ENCODE assay signal across 20 cellular contexts in genomic region chr4:73098713-73099112, GRCh38. TPM values are rescaled to one million over a fixed set of nuclear protein-coding genes. Genes with fewer than 3 reads are reported as not detected.
DNase-seq lines count a peak whose midpoint lies in the region; ATAC-seq, FAIRE-seq and TF ChIP-seq lines count a peak whose summit lies in the region.
"Had no signal": no experiment of that assay in that cellular context is flagged by ENCODE, and none has a peak within 500 bp of the region (broad histone marks: within the 10 kb centered on the region; RNA-seq: fewer than 3 reads in every experiment).

No MANE protein-coding gene starts in this region.

- peaks cover 4% of the 10 kb centered on the region for H3K36me3 Mint-ChIP-seq in activated naive CD8-positive, alpha-beta T cell
- peaks cover 34% of the 10 kb centered on the region for H3K36me3 Mint-ChIP-seq in activated naive CD8-positive, alpha-beta T cell treated with anti-CD3 and anti-CD28 coated beads, Interleukin-2, amount 50 U/mL, for 24 hours (ENCODE audit: low read depth)
- H3K36me3 Mint-ChIP-seq in activated T-helper 17 cell treated with anti-CD3 and anti-CD28 coated beads, Interleukin-2, amount 50 U/mL, for 72 hours (ENCODE audit: low read depth), result no peaks in the 10 kb centered on the region

- H3K27me3 Mint-ChIP-seq in activated naive CD8-positive, alpha-beta T cell, result no peaks in the 10 kb centered on the region
- H3K27me3 Mint-ChIP-seq in activated naive CD8-positive, alpha-beta T cell treated with anti-CD3 and anti-CD28 coated beads, Interleukin-2, amount 50 U/mL, for 24 hours, result no peaks in the 10 kb centered on the region
- no peaks in the 10 kb centered on the region for H3K27me3 Mint-ChIP-seq in activated T-helper 17 cell treated with anti-CD3 and anti-CD28 coated beads, Interleukin-2, amount 50 U/mL, for 72 hours
- H3K27me3 Mint-ChIP-seq: CD4-positive, alpha-beta memory T cell had no signal

- H3K4me1 ChIP-seq in HepG2 (ENCODE audit: insufficient read depth, low read length) (peaks cover 18% of the 10 kb centered on the region), upper lobe of right lung (no peaks in the 10 kb centered on the region)

- in situ Hi-C loops in HepG2 (cut with HindIII; ENCODE audit: extremely low pct_ligation_motif_present, low pct_unique_long_range_greater_than_20kb), result no loop called here

- H3K27ac Mint-ChIP-seq in activated naive CD8-positive, alpha-beta T cell, result peak overlapping the region; percentile 67
- H3K27ac Mint-ChIP-seq in activated naive CD8-positive, alpha-beta T cell treated with anti-CD3 and anti-CD28 coated beads, Interleukin-2, amount 50 U/mL, for 24 hours, result no peak overlapping the region
- H3K27ac Mint-ChIP-seq in activated T-helper 17 cell treated with anti-CD3 and anti-CD28 coated beads, Interleukin-2, amount 50 U/mL, for 72 hours, result peak overlapping the region; percentile 81

- no peak for ATAC-seq in activated naive CD8-positive, alpha-beta T cell treated with anti-CD3 and anti-CD28 coated beads, Interleukin-2, amount 50 U/mL, for 24 hours
- ATAC-seq in activated T-helper 17 cell treated with anti-CD3 and anti-CD28 coated beads, Interleukin-2, amount 50 U/mL, for 72 hours (replicated peaks), result no peak
- ATAC-seq in HepG2, result peak; percentile 46
- peak; percentile 16 for ATAC-seq in upper lobe of right lung
- no peak for ATAC-seq in GM19328 (IDR thresholded peaks at IDR 0.05; ENCODE audit: unreplicated experiment)

- no peak for TF ChIP-seq RAD21 in HepG2 (CRISPR knock-in tag; IDR thresholded peaks at IDR 0.05)

- H3K9me3 ChIP-seq in HepG2 (ENCODE audit: low read length) (no peaks in the 10 kb centered on the region), upper lobe of right lung (no peaks in the 10 kb centered on the region)
- H3K9me3 ChIP-seq: A549, MG63 had no signal

- no peak for TF ChIP-seq POLR2A in HepG2 (IDR thresholded peaks at IDR 0.05; ENCODE audit: insufficient read depth in 1 of 2, low read depth in 2 of 2, low read length in 2 of 2)

- intact Hi-C loops in HepG2 (cut with micrococcal nuclease; ENCODE audit: unreplicated experiment) (no loop called here), upper lobe of right lung (cut with DNase I) (no loop called here)

- H4K20me1 ChIP-seq in HepG2 (ENCODE audit: insufficient read depth, low read length), result no peaks in the 10 kb centered on the region

- H3K4me3 ChIP-seq in HepG2 (replicated peaks in 1 of 3; ENCODE audit: insufficient read depth in 1 of 3, low read depth in 2 of 3, low read length in 3 of 3) (no peak overlapping the region), upper lobe of right lung (no peak overlapping the region)
- H3K4me3 ChIP-seq: A549, MG63 had no signal

- no peak overlapping the region for H3K4me2 ChIP-seq in HepG2 (ENCODE audit: low read depth, low read length)
- H3K4me2 ChIP-seq: A549 had no signal

- no peaks in the 10 kb centered on the region for H3K9me3 Mint-ChIP-seq in activated naive CD8-positive, alpha-beta T cell (ENCODE audit: low read depth)
- H3K9me3 Mint-ChIP-seq in activated naive CD8-positive, alpha-beta T cell treated with anti-CD3 and anti-CD28 coated beads, Interleukin-2, amount 50 U/mL, for 24 hours, result no peaks in the 10 kb centered on the region
- H3K9me3 Mint-ChIP-seq in activated T-helper 17 cell treated with anti-CD3 and anti-CD28 coated beads, Interleukin-2, amount 50 U/mL, for 72 hours, result no peaks in the 10 kb centered on the region
- H3K9me3 Mint-ChIP-seq: CD4-positive, alpha-beta memory T cell had no signal

- TF ChIP-seq CTCF in HepG2 (CRISPR knock-in tag; IDR thresholded peaks at IDR 0.05) (no peak), upper lobe of right lung (IDR thresholded peaks at IDR 0.05) (no peak)

- H2AFZ ChIP-seq in HepG2 (ENCODE audit: low read length), result no peak overlapping the region

- H3K4me1 Mint-ChIP-seq in activated naive CD8-positive, alpha-beta T cell (ENCODE audit: low read depth), result no peaks in the 10 kb centered on the region
- H3K4me1 Mint-ChIP-seq in activated naive CD8-positive, alpha-beta T cell treated with anti-CD3 and anti-CD28 coated beads, Interleukin-2, amount 50 U/mL, for 24 hours, result no peaks in the 10 kb centered on the region
- H3K4me1 Mint-ChIP-seq in activated T-helper 17 cell treated with anti-CD3 and anti-CD28 coated beads, Interleukin-2, amount 50 U/mL, for 72 hours, result no peaks in the 10 kb centered on the region

- BruUV-seq in HepG2 (replicated peaks; lab: Mats Ljungman, UMichigan), result no TSS peak

- DNase-seq in activated naive CD8-positive, alpha-beta T cell treated with anti-CD3 and anti-CD28 coated beads, Interleukin-2, amount 50 U/mL, for 24 hours, result no peak
- no peak for DNase-seq in HepG2 (ENCODE audit: low spot score)
- DNase-seq in upper lobe of right lung, result no peak
- no peak for DNase-seq in stimulated activated CD4-positive, alpha-beta T cell treated with anti-CD3 and anti-CD28 coated beads, Interleukin-4, amount 100 ng/mL, for 4 hours
- DNase-seq: CD4-positive, alpha-beta memory T cell; Kasumi-1; MG63; NCI-H1092; NCI-H146; NCI-H2029 treated with DMSO at 0.1 percent for 48 hours; NCI-H510A; NCI-H82; OCI-M1; SHP77 had no signal

- 94% methylated on average over 7 of the region's 7 CpGs for WGBS in HepG2 (ENCODE audit: low lambda C conversion rate)

- TF ChIP-seq EP300 in HepG2 (IDR thresholded peaks at IDR 0.05; ENCODE audit: low read depth in 2 of 2, low read length in 2 of 2) (no peak), HepG2 (CRISPR knock-in tag; IDR thresholded peaks at IDR 0.05; ENCODE audit: borderline replicate concordance) (no peak)

- H3K27ac ChIP-seq in HepG2 (ENCODE audit: extremely low read length, insufficient read depth, low read length), result no peak overlapping the region
- no peak overlapping the region for H3K27ac ChIP-seq in upper lobe of right lung
- H3K27ac ChIP-seq: A549 had no signal

- FAIRE-seq in HepG2 (lab: Jason Lieb, UNC), result no peak
- FAIRE-seq: A549, GM12891, H1 had no signal

- no peaks in the 10 kb centered on the region for H3K27me3 ChIP-seq in HepG2 (ENCODE audit: control insufficient read depth in 1 of 2, insufficient read depth in 2 of 2, low read length in 2 of 2)
- H3K27me3 ChIP-seq in upper lobe of right lung, result no peaks in the 10 kb centered on the region
- H3K27me3 ChIP-seq: MG63 had no signal

- CTCF ChIA-PET in HepG2 (lab: Yijun Ruan, JAX; ENCODE audit: low intra/inter-chr PET ratio, low total read pairs), result no interaction called here

- POLR2A ChIA-PET in HepG2 (lab: Yijun Ruan, JAX), result no interaction called here

- no peak overlapping the region for H3K4me3 Mint-ChIP-seq in activated naive CD8-positive, alpha-beta T cell
- H3K4me3 Mint-ChIP-seq in activated naive CD8-positive, alpha-beta T cell treated with anti-CD3 and anti-CD28 coated beads, Interleukin-2, amount 50 U/mL, for 24 hours, result no peak overlapping the region
- no peak overlapping the region for H3K4me3 Mint-ChIP-seq in activated T-helper 17 cell treated with anti-CD3 and anti-CD28 coated beads, Interleukin-2, amount 50 U/mL, for 72 hours
- H3K4me3 Mint-ChIP-seq: CD4-positive, alpha-beta memory T cell had no signal

- peaks cover 8 to 63% of the 10 kb centered on the region in 2 experiments for H3K36me3 ChIP-seq in HepG2 (replicated peaks in 1 of 2; ENCODE audit: control insufficient read depth in 1 of 2, insufficient read depth in 2 of 2, low read length in 2 of 2)
- H3K36me3 ChIP-seq in upper lobe of right lung, result peaks cover 80% of the 10 kb centered on the region

- peaks cover 29% of the 10 kb centered on the region for H3K79me2 ChIP-seq in HepG2 (ENCODE audit: insufficient read depth, low read length)

- H3K9ac ChIP-seq in HepG2 (ENCODE audit: insufficient read depth, low read depth, low read length), result no peak overlapping the region

TF ChIP-seq in HepG2, 621 proteins besides CTCF, POLR2A, EP300 and RAD21:
- peak; percentile 7 for TF ChIP-seq AGO2 (optimal IDR thresholded peaks at IDR 0.05; ENCODE audit: low read depth, low read length)
- no peak for TF ChIP-seq ZNF121 (CRISPR knock-in tag; IDR thresholded peaks at IDR 0.05)

RNA-seq across cellular contexts. Expression of gene COX18, which starts 29.2 kb away (rescaled TPM):
- total RNA-seq in activated T-helper 17 cell treated with anti-CD3 and anti-CD28 coated beads, Interleukin-2, amount 50 U/mL, for 72 hours, result 10 to 100 TPM; 22.2 to 28.3 TPM
- total RNA-seq in HepG2 (2016; rRNA removed; fragmentation: Illumina TruSeq; extraction: Trizol), result 21.3 and 25.3 TPM in 2 replicates
- total RNA-seq in HepG2 (2016; cell fraction: cytosol; rRNA removed; fragmentation: Illumina TruSeq; extraction: Trizol; ENCODE audit: low read depth), result 2.5 and 3.1 TPM in 2 replicates
- 20.2 and 26.8 TPM in 2 replicates for total RNA-seq in HepG2 (2016; cell fraction: insoluble cytoplasmic fraction; rRNA removed; fragmentation: Illumina TruSeq; extraction: Trizol)
- total RNA-seq in HepG2 (2016; cell fraction: membrane; rRNA removed; fragmentation: Illumina TruSeq; extraction: Trizol), result 12.7 and 12.9 TPM in 2 replicates
- 12.2 and 16.7 TPM in 2 replicates for total RNA-seq in HepG2 (2016; cell fraction: nucleus; rRNA removed; fragmentation: Illumina TruSeq; extraction: Trizol)
- 8.7 and 9.5 TPM in 2 replicates for polyA plus RNA-seq in HepG2 (2011; rRNA removed)
- 8.8 and 11.9 TPM in 2 replicates for polyA plus RNA-seq in HepG2 (2011; cell fraction: cytosol; rRNA removed)
- polyA plus RNA-seq in HepG2 (2011; cell fraction: nucleus; rRNA removed), result 5.7 and 8.2 TPM in 2 replicates
- polyA plus RNA-seq in HepG2 (2012), result 7.1 and 8.2 TPM in 2 replicates
- 2.7 TPM in 2 replicates for polyA plus RNA-seq in HepG2 (2016; cell fraction: cytosol; fragmentation: Illumina TruSeq; extraction: Trizol; ENCODE audit: low read depth)
- polyA plus RNA-seq in HepG2 (2016; cell fraction: insoluble cytoplasmic fraction; fragmentation: Illumina TruSeq; extraction: Trizol; ENCODE audit: low read depth), result 17.2 and 20.1 TPM in 2 replicates
- 6.7 and 7.6 TPM in 2 replicates for polyA plus RNA-seq in HepG2 (2016; cell fraction: membrane; fragmentation: Illumina TruSeq; extraction: Trizol; ENCODE audit: low read depth)
- polyA plus RNA-seq in HepG2 (2016; cell fraction: nucleus; fragmentation: Illumina TruSeq; extraction: Trizol; ENCODE audit: insufficient read depth, low read depth), result 18.8 and 21.2 TPM in 2 replicates
- 16.2 and 35.9 TPM in 2 replicates for polyA minus RNA-seq in HepG2 (2011; rRNA and poly(A)+ RNA removed; ENCODE audit: low replicate concordance)
- 13.8 and 16.8 TPM in 2 replicates for polyA minus RNA-seq in HepG2 (2011; cell fraction: cytosol; rRNA and poly(A)+ RNA removed)
- 5.5 and 7.3 TPM in 2 replicates for polyA minus RNA-seq in HepG2 (2011; cell fraction: nucleus; rRNA and poly(A)+ RNA removed)
- 13.2 TPM for total RNA-seq in upper lobe of right lung

Comparison
In these comparisons a context has a peak if more than half of its experiments do, and no peak if none do; other contexts are left out.
1. ATAC-seq: peak in HepG2 (single experiment) and upper lobe of right lung (single experiment); none in activated naive CD8-positive, alpha-beta T cell treated with anti-CD3 and anti-CD28 coated beads, Interleukin-2, amount 50 U/mL, for 24 hours (single experiment), activated T-helper 17 cell treated with anti-CD3 and anti-CD28 coated beads, Interleukin-2, amount 50 U/mL, for 72 hours (single experiment) and GM19328 (single experiment).